In the genomic region with DNA sequence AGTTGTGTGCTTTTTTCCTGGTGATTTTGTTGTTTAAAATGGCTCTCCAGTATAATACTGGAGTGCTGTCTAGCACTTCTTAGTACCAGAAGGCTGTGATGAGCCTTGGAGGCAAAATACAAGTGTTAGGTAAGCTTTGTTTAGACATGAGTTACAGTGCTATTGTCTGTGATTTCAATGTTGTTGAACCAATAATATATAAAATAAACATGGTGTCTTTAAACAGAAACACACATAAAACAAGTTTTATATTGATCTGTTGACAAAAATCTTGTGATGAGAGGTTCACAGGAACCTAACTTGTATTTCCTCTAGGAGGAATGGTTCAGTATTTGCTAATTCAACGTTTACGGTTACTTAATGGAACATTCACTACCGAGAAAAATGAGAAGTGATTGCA, we compare ENCODE assay signal across 7 cellular contexts. TPM values are rescaled to one million over a fixed set of nuclear protein-coding genes. Genes with fewer than 3 reads are reported as not detected.
"Had no signal": no experiment of that assay in that cellular context is flagged by ENCODE, and none has a peak within 500 bp of the region (broad histone marks: within the 10 kb centered on the region; RNA-seq: fewer than 3 reads in every experiment).

No MANE protein-coding gene starts in this region.

- H3K27ac Mint-ChIP-seq: IgD-negative memory B cell had no signal

- H2AFZ ChIP-seq: GM23248 had no signal

- H3K4me3 Mint-ChIP-seq: IgD-negative memory B cell had no signal

- H3K9ac ChIP-seq: GM23248 had no signal

- DNase-seq: GM23248, GOT3, H7, HCEC 1CT had no signal

- H3K4me1 Mint-ChIP-seq: IgD-negative memory B cell had no signal

- H3K4me3 ChIP-seq: GM23248 had no signal

- H3K36me3 Mint-ChIP-seq: IgD-negative memory B cell had no signal

- H3K27ac ChIP-seq: GM23248 had no signal

- FAIRE-seq: HTR-8/SVneo had no signal

RNA-seq across cellular contexts. Expression of a gene that starts 5.0 kb away (rescaled TPM):
- total RNA-seq: HT-29 had no signal
- polyA plus RNA-seq: IgD-negative memory B cell had no signal
